ENCODE assay signal across 12 cellular contexts in genomic region chr4:35124116-35124515, GRCh38.
"Had no signal": no experiment of that assay in that cellular context is flagged by ENCODE, and none has a peak within 500 bp of the region (broad histone marks: within the 10 kb centered on the region; RNA-seq: fewer than 3 reads in every experiment).

No MANE protein-coding gene starts in this region.

- H3K4me3 ChIP-seq: right lobe of liver, upper lobe of left lung had no signal

- ATAC-seq: right lobe of liver; stimulated activated naive CD8-positive, alpha-beta T cell treated with anti-CD3 and anti-CD28 coated beads, Interleukin-15, amount 100 ng/mL, for 72 hours had no signal

- H3K27me3 ChIP-seq: right lobe of liver, upper lobe of left lung had no signal

- DNase-seq: activated CD4-positive, CD25-positive, alpha-beta regulatory T cell treated with anti-CD3 and anti-CD28 coated beads, Interleukin-2, amount 50 U/mL, for 72 hours; activated naive CD8-positive, alpha-beta T cell treated with anti-CD3 and anti-CD28 coated beads for 36 hours; aorta; hippocampal formation; kidney; mesendoderm; right lobe of liver; stimulated activated CD4-positive, alpha-beta T cell treated with anti-CD3 and anti-CD28 coated beads, Interleukin-1b, Interleukin-23, amount 100 ng/mL, for 48 hours; stimulated activated naive CD8-positive, alpha-beta T cell treated with anti-CD3 and anti-CD28 coated beads, Interleukin-15, amount 100 ng/mL, for 72 hours; upper lobe of left lung had no signal

- H3K36me3 ChIP-seq: right lobe of liver, upper lobe of left lung had no signal

- FAIRE-seq: colon, endometrium, kidney had no signal
